ENCODE assay signal across 1 cellular context in the genomic region with DNA sequence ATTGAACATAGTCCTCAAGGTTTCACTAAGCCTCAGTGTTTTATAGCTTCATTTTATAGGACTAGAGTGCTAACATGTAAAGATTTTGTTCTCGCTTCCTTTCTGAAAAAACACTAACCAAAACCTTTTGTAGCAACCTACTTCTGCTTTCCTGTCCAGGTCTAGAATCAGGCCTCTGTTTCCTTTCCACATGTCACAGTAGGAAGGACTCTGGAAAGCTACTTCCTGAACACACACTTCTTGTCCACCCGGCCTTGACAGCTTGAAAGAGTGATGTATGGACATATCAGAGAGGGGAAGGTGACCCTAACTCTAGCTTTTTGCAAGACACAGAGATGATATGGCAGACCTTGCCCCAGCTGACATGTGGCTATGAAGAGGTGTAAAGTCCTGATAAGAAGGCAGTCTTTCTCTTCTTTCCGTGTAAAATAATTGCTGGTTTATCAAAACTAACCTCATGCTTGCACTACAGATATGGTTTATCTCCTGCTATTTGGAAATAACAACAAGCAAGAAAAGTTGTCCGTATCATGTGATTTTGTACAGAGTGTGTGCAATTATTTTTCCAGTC.
TF ChIP-seq lines count a peak whose summit lies in the region.

No MANE protein-coding gene starts in this region.

TF ChIP-seq in K562, 482 proteins besides CTCF, POLR2A, EP300 and RAD21 (continued from another document and continues in another):
- TF ChIP-seq, protein P1, sequence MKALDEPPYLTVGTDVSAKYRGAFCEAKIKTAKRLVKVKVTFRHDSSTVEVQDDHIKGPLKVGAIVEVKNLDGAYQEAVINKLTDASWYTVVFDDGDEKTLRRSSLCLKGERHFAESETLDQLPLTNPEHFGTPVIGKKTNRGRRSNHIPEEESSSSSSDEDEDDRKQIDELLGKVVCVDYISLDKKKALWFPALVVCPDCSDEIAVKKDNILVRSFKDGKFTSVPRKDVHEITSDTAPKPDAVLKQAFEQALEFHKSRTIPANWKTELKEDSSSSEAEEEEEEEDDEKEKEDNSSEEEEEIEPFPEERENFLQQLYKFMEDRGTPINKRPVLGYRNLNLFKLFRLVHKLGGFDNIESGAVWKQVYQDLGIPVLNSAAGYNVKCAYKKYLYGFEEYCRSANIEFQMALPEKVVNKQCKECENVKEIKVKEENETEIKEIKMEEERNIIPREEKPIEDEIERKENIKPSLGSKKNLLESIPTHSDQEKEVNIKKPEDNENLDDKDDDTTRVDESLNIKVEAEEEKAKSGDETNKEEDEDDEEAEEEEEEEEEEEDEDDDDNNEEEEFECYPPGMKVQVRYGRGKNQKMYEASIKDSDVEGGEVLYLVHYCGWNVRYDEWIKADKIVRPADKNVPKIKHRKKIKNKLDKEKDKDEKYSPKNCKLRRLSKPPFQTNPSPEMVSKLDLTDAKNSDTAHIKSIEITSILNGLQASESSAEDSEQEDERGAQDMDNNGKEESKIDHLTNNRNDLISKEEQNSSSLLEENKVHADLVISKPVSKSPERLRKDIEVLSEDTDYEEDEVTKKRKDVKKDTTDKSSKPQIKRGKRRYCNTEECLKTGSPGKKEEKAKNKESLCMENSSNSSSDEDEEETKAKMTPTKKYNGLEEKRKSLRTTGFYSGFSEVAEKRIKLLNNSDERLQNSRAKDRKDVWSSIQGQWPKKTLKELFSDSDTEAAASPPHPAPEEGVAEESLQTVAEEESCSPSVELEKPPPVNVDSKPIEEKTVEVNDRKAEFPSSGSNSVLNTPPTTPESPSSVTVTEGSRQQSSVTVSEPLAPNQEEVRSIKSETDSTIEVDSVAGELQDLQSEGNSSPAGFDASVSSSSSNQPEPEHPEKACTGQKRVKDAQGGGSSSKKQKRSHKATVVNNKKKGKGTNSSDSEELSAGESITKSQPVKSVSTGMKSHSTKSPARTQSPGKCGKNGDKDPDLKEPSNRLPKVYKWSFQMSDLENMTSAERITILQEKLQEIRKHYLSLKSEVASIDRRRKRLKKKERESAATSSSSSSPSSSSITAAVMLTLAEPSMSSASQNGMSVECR (CRISPR knock-in tag; IDR thresholded peaks at IDR 0.05): no peak
- TF ChIP-seq ZNF512 (tag; IDR thresholded peaks at IDR 0.05) (no peak), ZNF518B (CRISPR knock-in tag; IDR thresholded peaks at IDR 0.05) (no peak), ETS2 (tag; IDR thresholded peaks at IDR 0.05; ENCODE audit: borderline replicate concordance, poor library complexity, severe bottlenecking) (no peak), FOXK2 (conservative IDR thresholded peaks at IDR 0.05 in 1 of 2, IDR thresholded peaks at IDR 0.05 in 1 of 2; ENCODE audit: low read depth in 2 of 2) (peak; percentile 59 to 70; a peak in 3 of 4 replicates), LARP7 (IDR thresholded peaks at IDR 0.05) (no peak), JUNB (CRISPR knock-in tag; conservative IDR thresholded peaks at IDR 0.05) (no peak), ZNF165 (CRISPR knock-in tag; IDR thresholded peaks at IDR 0.05; ENCODE audit: borderline replicate concordance) (no peak), HDAC3 (IDR thresholded peaks at IDR 0.05; ENCODE audit: borderline replicate concordance, partially characterized antibody) (no peak), ZNF384 (IDR thresholded peaks at IDR 0.05; ENCODE audit: low read depth, low read length) (no peak), NBN (IDR thresholded peaks at IDR 0.05; ENCODE audit: low read depth) (no peak), ZNF830 (CRISPR knock-in tag; IDR thresholded peaks at IDR 0.05) (no peak), PHB2 (IDR thresholded peaks at IDR 0.05; ENCODE audit: low read depth) (0 out of 2 replicates have a peak, but pooled peaks have one; percentile 31), ZMIZ1 (IDR thresholded peaks at IDR 0.05; ENCODE audit: low read depth in 2 of 2, low read length in 2 of 2) (no peak), CEBPZ (IDR thresholded peaks at IDR 0.05; ENCODE audit: borderline replicate concordance, low read depth, low read length) (no peak), MBD1 (CRISPR knock-in tag; IDR thresholded peaks at IDR 0.05) (no peak), ZFX (CRISPR knock-in tag; IDR thresholded peaks at IDR 0.05) (peak; percentile 26; the same call in 1 of the 2 replicates), CREBBP (IDR thresholded peaks at IDR 0.05; ENCODE audit: low read depth, low read length) (no peak), ELK3 (CRISPR knock-in tag; IDR thresholded peaks at IDR 0.05) (no peak), MYC (IDR thresholded peaks at IDR 0.05; ENCODE audit: low read depth, low read length) (peak; percentile 47; the same call in 1 of the 2 replicates), MYC (CRISPR knock-in tag; IDR thresholded peaks at IDR 0.05; ENCODE audit: borderline replicate concordance, low read depth) (no peak)
- TF ChIP-seq, protein P2, sequence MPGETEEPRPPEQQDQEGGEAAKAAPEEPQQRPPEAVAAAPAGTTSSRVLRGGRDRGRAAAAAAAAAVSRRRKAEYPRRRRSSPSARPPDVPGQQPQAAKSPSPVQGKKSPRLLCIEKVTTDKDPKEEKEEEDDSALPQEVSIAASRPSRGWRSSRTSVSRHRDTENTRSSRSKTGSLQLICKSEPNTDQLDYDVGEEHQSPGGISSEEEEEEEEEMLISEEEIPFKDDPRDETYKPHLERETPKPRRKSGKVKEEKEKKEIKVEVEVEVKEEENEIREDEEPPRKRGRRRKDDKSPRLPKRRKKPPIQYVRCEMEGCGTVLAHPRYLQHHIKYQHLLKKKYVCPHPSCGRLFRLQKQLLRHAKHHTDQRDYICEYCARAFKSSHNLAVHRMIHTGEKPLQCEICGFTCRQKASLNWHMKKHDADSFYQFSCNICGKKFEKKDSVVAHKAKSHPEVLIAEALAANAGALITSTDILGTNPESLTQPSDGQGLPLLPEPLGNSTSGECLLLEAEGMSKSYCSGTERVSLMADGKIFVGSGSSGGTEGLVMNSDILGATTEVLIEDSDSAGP (CRISPR knock-in tag; IDR thresholded peaks at IDR 0.05): no peak
- TF ChIP-seq, protein P3, sequence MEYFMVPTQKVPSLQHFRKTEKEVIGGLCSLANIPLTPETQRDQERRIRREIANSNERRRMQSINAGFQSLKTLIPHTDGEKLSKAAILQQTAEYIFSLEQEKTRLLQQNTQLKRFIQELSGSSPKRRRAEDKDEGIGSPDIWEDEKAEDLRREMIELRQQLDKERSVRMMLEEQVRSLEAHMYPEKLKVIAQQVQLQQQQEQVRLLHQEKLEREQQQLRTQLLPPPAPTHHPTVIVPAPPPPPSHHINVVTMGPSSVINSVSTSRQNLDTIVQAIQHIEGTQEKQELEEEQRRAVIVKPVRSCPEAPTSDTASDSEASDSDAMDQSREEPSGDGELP (CRISPR knock-in tag; IDR thresholded peaks at IDR 0.05; ENCODE audit: borderline replicate concordance): peak; percentile 25; the same call in 1 of the 2 replicates
- TF ChIP-seq, protein P4, sequence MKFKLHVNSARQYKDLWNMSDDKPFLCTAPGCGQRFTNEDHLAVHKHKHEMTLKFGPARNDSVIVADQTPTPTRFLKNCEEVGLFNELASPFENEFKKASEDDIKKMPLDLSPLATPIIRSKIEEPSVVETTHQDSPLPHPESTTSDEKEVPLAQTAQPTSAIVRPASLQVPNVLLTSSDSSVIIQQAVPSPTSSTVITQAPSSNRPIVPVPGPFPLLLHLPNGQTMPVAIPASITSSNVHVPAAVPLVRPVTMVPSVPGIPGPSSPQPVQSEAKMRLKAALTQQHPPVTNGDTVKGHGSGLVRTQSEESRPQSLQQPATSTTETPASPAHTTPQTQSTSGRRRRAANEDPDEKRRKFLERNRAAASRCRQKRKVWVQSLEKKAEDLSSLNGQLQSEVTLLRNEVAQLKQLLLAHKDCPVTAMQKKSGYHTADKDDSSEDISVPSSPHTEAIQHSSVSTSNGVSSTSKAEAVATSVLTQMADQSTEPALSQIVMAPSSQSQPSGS (CRISPR knock-in tag; IDR thresholded peaks at IDR 0.05): no peak
